Comparison of ENCODE assay signal across 14 cellular contexts in genomic region chr2:157236404-157236803, GRCh38. TPM values are rescaled to one million over a fixed set of nuclear protein-coding genes. Genes with fewer than 3 reads are reported as not detected.
"Had no signal": no experiment of that assay in that cellular context is flagged by ENCODE, and none has a peak within 500 bp of the region (broad histone marks: within the 10 kb centered on the region; RNA-seq: fewer than 3 reads in every experiment).

No MANE protein-coding gene starts in this region.

- H3K27ac ChIP-seq: gastrocnemius medialis, heart right ventricle had no signal

- H3K4me3 Mint-ChIP-seq: dendritic cell treated with granulocyte-macrophage colony-stimulating factor and Interleukin-4, amounts not matched to agents 40 ng/mL and 50 ng/mL, for 4 days; effector memory CD8-positive, alpha-beta T cell; nephron; type B pancreatic cell had no signal

- H3K4me1 ChIP-seq: gastrocnemius medialis, heart right ventricle had no signal

- H3K9me3 Mint-ChIP-seq: effector memory CD8-positive, alpha-beta T cell had no signal

- H3K36me3 ChIP-seq: gastrocnemius medialis, heart right ventricle had no signal

- ATAC-seq: effector memory CD8-positive, alpha-beta T cell; gastrocnemius medialis; heart right ventricle; left lobe of liver had no signal

- H3K27me3 Mint-ChIP-seq: dendritic cell treated with granulocyte-macrophage colony-stimulating factor and Interleukin-4, amounts not matched to agents 40 ng/mL and 50 ng/mL, for 4 days; type B pancreatic cell had no signal

- DNase-seq: cerebellar nuclear complex; effector memory CD8-positive, alpha-beta T cell; gastrocnemius medialis; heart right ventricle; hypothalamus; midbrain; small intestine; stimulated activated CD4-positive, alpha-beta T cell treated with anti-CD3 and anti-CD28 coated beads, Interleukin-12 subunit alpha, Interleukin-12 subunit beta, amount 100 ng/mL, for 4 hours; stimulated activated naive CD4-positive, alpha-beta T cell treated with Interleukin-2 at 50 U/mL for 16 hours had no signal

- H3K4me1 Mint-ChIP-seq: nephron had no signal

- H3K36me3 Mint-ChIP-seq: type B pancreatic cell had no signal

- H3K27ac Mint-ChIP-seq: dendritic cell treated with granulocyte-macrophage colony-stimulating factor and Interleukin-4, amounts not matched to agents 40 ng/mL and 50 ng/mL, for 4 days; effector memory CD8-positive, alpha-beta T cell; nephron; type B pancreatic cell had no signal

- H3K27me3 ChIP-seq: gastrocnemius medialis, heart right ventricle had no signal

- H3K9me3 ChIP-seq: gastrocnemius medialis, heart right ventricle had no signal

- H3K4me3 ChIP-seq: gastrocnemius medialis, heart right ventricle had no signal

RNA-seq across cellular contexts. Expression of gene GALNT5, which starts 21.1 kb away (rescaled TPM):
- total RNA-seq: pulmonary artery endothelial cell had no signal
